In the genomic region with DNA sequence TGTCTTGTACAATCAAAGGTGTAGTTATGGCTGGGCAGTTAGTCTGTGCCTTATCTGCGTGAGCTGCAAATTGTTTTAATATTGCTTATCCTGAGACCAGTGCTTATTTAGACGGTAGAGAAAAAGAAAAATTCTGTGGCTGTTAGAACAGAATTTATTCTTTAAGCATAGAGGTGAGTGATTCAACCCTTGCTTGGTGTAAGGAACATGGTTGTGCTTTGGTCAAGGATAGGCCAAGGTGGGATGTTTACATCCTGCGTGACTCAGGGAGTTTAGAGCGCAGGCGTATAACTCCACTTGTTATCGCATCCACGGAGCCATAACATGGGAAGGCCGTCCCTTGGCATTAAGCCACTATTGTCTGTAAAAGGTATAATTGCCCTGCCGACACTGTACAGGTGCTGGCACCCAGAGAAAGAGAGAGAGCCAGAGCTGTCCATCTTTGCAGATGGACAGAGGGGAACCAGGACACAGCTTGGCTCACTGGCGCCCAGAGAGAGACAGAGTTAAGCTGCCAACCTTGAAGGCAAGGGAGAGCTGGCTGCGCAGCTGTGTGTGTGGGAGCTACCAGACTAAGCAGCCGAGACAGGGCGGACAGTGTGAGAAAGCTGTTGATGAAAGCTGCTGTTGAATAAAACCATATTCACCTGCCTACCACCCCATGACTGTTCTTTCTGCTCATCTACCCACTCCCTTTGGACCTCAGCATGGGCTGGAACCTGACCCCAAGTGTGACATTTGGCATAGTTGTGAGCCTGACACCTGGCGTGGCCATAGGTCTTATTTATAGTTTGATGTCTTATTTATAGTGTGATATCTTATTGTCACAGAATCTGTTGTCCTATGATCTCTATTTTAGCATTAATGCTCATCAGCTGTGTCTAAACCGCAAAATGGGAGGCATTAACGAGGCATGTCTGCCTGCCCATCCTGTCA, we compare ENCODE assay signal across 1 cellular context.
TF ChIP-seq lines count a peak whose summit lies in the region.

No MANE protein-coding gene starts in this region.

TF ChIP-seq in K562, 482 proteins besides CTCF, POLR2A, EP300 and RAD21 (continued from another document):
- TF ChIP-seq, protein P1, sequence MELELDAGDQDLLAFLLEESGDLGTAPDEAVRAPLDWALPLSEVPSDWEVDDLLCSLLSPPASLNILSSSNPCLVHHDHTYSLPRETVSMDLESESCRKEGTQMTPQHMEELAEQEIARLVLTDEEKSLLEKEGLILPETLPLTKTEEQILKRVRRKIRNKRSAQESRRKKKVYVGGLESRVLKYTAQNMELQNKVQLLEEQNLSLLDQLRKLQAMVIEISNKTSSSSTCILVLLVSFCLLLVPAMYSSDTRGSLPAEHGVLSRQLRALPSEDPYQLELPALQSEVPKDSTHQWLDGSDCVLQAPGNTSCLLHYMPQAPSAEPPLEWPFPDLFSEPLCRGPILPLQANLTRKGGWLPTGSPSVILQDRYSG (tag; conservative IDR thresholded peaks at IDR 0.05; ENCODE audit: low read depth) = peak; percentile 99
- TF ChIP-seq, protein P2, sequence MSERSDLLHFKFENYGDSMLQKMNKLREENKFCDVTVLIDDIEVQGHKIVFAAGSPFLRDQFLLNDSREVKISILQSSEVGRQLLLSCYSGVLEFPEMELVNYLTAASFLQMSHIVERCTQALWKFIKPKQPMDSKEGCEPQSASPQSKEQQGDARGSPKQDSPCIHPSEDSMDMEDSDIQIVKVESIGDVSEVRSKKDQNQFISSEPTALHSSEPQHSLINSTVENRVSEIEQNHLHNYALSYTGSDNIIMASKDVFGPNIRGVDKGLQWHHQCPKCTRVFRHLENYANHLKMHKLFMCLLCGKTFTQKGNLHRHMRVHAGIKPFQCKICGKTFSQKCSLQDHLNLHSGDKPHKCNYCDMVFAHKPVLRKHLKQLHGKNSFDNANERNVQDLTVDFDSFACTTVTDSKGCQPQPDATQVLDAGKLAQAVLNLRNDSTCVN (CRISPR knock-in tag; IDR thresholded peaks at IDR 0.05) = peak; percentile 96; the same call in 1 of the 2 replicates
- TF ChIP-seq, protein P3, sequence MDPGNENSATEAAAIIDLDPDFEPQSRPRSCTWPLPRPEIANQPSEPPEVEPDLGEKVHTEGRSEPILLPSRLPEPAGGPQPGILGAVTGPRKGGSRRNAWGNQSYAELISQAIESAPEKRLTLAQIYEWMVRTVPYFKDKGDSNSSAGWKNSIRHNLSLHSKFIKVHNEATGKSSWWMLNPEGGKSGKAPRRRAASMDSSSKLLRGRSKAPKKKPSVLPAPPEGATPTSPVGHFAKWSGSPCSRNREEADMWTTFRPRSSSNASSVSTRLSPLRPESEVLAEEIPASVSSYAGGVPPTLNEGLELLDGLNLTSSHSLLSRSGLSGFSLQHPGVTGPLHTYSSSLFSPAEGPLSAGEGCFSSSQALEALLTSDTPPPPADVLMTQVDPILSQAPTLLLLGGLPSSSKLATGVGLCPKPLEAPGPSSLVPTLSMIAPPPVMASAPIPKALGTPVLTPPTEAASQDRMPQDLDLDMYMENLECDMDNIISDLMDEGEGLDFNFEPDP (CRISPR knock-in tag; IDR thresholded peaks at IDR 0.05) = peak; percentile 90; the same call in 1 of the 2 replicates
- TF ChIP-seq, protein P4, sequence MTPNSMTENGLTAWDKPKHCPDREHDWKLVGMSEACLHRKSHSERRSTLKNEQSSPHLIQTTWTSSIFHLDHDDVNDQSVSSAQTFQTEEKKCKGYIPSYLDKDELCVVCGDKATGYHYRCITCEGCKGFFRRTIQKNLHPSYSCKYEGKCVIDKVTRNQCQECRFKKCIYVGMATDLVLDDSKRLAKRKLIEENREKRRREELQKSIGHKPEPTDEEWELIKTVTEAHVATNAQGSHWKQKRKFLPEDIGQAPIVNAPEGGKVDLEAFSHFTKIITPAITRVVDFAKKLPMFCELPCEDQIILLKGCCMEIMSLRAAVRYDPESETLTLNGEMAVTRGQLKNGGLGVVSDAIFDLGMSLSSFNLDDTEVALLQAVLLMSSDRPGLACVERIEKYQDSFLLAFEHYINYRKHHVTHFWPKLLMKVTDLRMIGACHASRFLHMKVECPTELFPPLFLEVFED (CRISPR knock-in tag; conservative IDR thresholded peaks at IDR 0.05) = peak; percentile 94
- TF ChIP-seq U2AF2 (optimal IDR thresholded peaks at IDR 0.05; ENCODE audit: low read depth, low read length) (no peak), TAF9B (IDR thresholded peaks at IDR 0.05; ENCODE audit: partially characterized antibody) (no peak), TEAD2 (tag; IDR thresholded peaks at IDR 0.05) (peak; percentile 95), HDAC1 (IDR thresholded peaks at IDR 0.05) (peak in 1 of 2 experiments; percentile 30; a peak in 1 of 4 replicates), HDAC3 (IDR thresholded peaks at IDR 0.05; ENCODE audit: borderline replicate concordance, partially characterized antibody) (peak; percentile 16), ZNF134 (CRISPR knock-in tag; conservative IDR thresholded peaks at IDR 0.05) (peak; percentile 61; the same call in 1 of the 2 replicates), MEIS2 (IDR thresholded peaks at IDR 0.05; ENCODE audit: partially characterized antibody) (no peak), MAFF (IDR thresholded peaks at IDR 0.05; ENCODE audit: low read length) (peak; percentile 58), JUND (IDR thresholded peaks at IDR 0.05; ENCODE audit: borderline replicate concordance, low read depth, low read length) (no peak), JUND (tag; IDR thresholded peaks at IDR 0.05; ENCODE audit: borderline replicate concordance, low read depth, low read length) (peak; percentile 86; the same call in 2 of the 3 replicates), ZNF311 (CRISPR knock-in tag; IDR thresholded peaks at IDR 0.05) (peak; percentile 84), TCFL5 (CRISPR knock-in tag; conservative IDR thresholded peaks at IDR 0.05) (peak; percentile 86), ZNF707 (CRISPR knock-in tag; conservative IDR thresholded peaks at IDR 0.05) (peak; percentile 74; the same call in 1 of the 2 replicates), ZFP36 (IDR thresholded peaks at IDR 0.05; ENCODE audit: low read depth, low read length, partially characterized antibody) (no peak), GABPB2 (CRISPR knock-in tag; conservative IDR thresholded peaks at IDR 0.05) (peak; percentile 80; the same call in 1 of the 2 replicates), TRIM24 (IDR thresholded peaks at IDR 0.05) (0 out of 4 replicates have a peak, but pooled peaks of 1 of the 2 experiments have one; percentile 12), SMAD3 (CRISPR knock-in tag; conservative IDR thresholded peaks at IDR 0.05) (peak; percentile 97), SOX6 (IDR thresholded peaks at IDR 0.05) (peak; percentile 69), KAT2B (IDR thresholded peaks at IDR 0.05; ENCODE audit: low read depth, low read length) (no peak), PYGO2 (tag; IDR thresholded peaks at IDR 0.05) (peak; percentile 98), TBL1XR1 (IDR thresholded peaks at IDR 0.05; ENCODE audit: low read length in 2 of 2) (no peak; a peak in 1 of 4 replicates), HDAC8 (tag; IDR thresholded peaks at IDR 0.05) (peak; percentile 97)
- TF ChIP-seq, protein P5, sequence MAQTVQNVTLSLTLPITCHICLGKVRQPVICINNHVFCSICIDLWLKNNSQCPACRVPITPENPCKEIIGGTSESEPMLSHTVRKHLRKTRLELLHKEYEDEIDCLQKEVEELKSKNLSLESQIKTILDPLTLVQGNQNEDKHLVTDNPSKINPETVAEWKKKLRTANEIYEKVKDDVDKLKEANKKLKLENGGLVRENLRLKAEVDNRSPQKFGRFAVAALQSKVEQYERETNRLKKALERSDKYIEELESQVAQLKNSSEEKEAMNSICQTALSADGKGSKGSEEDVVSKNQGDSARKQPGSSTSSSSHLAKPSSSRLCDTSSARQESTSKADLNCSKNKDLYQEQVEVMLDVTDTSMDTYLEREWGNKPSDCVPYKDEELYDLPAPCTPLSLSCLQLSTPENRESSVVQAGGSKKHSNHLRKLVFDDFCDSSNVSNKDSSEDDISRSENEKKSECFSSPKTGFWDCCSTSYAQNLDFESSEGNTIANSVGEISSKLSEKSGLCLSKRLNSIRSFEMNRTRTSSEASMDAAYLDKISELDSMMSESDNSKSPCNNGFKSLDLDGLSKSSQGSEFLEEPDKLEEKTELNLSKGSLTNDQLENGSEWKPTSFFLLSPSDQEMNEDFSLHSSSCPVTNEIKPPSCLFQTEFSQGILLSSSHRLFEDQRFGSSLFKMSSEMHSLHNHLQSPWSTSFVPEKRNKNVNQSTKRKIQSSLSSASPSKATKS (CRISPR knock-in tag; IDR thresholded peaks at IDR 0.05) = 0 out of 2 replicates have a peak, but pooled peaks have one; percentile 67
- TF ChIP-seq, protein P6, sequence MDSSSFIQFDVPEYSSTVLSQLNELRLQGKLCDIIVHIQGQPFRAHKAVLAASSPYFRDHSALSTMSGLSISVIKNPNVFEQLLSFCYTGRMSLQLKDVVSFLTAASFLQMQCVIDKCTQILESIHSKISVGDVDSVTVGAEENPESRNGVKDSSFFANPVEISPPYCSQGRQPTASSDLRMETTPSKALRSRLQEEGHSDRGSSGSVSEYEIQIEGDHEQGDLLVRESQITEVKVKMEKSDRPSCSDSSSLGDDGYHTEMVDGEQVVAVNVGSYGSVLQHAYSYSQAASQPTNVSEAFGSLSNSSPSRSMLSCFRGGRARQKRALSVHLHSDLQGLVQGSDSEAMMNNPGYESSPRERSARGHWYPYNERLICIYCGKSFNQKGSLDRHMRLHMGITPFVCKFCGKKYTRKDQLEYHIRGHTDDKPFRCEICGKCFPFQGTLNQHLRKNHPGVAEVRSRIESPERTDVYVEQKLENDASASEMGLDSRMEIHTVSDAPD (CRISPR knock-in tag; IDR thresholded peaks at IDR 0.05) = peak; percentile 92
- TF ChIP-seq, protein P7, sequence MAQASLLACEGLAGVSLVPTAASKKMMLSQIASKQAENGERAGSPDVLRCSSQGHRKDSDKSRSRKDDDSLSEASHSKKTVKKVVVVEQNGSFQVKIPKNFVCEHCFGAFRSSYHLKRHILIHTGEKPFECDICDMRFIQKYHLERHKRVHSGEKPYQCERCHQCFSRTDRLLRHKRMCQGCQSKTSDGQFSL (CRISPR knock-in tag; IDR thresholded peaks at IDR 0.05) = no peak
- TF ChIP-seq, protein P7 (tag; IDR thresholded peaks at IDR 0.05) = peak in 1 of 2 experiments; percentile 97; a peak in 2 of 4 replicates
- TF ChIP-seq, protein P8, sequence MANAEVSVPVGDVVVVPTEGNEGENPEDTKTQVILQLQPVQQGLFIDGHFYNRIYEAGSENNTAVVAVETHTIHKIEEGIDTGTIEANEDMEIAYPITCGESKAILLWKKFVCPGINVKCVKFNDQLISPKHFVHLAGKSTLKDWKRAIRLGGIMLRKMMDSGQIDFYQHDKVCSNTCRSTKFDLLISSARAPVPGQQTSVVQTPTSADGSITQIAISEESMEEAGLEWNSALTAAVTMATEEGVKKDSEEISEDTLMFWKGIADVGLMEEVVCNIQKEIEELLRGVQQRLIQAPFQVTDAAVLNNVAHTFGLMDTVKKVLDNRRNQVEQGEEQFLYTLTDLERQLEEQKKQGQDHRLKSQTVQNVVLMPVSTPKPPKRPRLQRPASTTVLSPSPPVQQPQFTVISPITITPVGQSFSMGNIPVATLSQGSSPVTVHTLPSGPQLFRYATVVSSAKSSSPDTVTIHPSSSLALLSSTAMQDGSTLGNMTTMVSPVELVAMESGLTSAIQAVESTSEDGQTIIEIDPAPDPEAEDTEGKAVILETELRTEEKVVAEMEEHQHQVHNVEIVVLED (CRISPR knock-in tag; IDR thresholded peaks at IDR 0.05) = peak; percentile 79
- TF ChIP-seq, protein P9, sequence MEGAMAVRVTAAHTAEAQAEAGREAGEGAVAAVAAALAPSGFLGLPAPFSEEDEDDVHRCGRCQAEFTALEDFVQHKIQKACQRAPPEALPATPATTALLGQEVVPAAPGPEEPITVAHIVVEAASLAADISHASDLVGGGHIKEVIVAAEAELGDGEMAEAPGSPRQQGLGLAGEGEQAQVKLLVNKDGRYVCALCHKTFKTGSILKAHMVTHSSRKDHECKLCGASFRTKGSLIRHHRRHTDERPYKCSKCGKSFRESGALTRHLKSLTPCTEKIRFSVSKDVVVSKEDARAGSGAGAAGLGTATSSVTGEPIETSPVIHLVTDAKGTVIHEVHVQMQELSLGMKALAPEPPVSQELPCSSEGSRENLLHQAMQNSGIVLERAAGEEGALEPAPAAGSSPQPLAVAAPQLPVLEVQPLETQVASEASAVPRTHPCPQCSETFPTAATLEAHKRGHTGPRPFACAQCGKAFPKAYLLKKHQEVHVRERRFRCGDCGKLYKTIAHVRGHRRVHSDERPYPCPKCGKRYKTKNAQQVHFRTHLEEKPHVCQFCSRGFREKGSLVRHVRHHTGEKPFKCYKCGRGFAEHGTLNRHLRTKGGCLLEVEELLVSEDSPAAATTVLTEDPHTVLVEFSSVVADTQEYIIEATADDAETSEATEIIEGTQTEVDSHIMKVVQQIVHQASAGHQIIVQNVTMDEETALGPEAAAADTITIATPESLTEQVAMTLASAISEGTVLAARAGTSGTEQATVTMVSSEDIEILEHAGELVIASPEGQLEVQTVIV (CRISPR knock-in tag; IDR thresholded peaks at IDR 0.05; ENCODE audit: borderline replicate concordance) = no peak
- TF ChIP-seq, protein P10, sequence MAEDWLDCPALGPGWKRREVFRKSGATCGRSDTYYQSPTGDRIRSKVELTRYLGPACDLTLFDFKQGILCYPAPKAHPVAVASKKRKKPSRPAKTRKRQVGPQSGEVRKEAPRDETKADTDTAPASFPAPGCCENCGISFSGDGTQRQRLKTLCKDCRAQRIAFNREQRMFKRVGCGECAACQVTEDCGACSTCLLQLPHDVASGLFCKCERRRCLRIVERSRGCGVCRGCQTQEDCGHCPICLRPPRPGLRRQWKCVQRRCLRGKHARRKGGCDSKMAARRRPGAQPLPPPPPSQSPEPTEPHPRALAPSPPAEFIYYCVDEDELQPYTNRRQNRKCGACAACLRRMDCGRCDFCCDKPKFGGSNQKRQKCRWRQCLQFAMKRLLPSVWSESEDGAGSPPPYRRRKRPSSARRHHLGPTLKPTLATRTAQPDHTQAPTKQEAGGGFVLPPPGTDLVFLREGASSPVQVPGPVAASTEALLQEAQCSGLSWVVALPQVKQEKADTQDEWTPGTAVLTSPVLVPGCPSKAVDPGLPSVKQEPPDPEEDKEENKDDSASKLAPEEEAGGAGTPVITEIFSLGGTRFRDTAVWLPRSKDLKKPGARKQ (CRISPR knock-in tag; IDR thresholded peaks at IDR 0.05) = 0 out of 2 replicates have a peak, but pooled peaks have one; percentile 79
- TF ChIP-seq, protein P11, sequence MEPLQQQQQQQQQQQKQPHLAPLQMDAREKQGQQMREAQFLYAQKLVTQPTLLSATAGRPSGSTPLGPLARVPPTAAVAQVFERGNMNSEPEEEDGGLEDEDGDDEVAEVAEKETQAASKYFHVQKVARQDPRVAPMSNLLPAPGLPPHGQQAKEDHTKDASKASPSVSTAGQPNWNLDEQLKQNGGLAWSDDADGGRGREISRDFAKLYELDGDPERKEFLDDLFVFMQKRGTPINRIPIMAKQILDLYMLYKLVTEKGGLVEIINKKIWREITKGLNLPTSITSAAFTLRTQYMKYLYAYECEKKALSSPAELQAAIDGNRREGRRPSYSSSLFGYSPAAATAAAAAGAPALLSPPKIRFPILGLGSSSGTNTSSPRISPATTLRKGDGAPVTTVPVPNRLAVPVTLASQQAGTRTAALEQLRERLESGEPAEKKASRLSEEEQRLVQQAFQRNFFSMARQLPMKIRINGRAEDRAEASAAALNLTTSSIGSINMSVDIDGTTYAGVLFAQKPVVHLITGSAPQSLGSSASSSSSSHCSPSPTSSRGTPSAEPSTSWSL (CRISPR knock-in tag; IDR thresholded peaks at IDR 0.05; ENCODE audit: borderline replicate concordance) = peak; percentile 83; the same call in 1 of the 2 replicates
